ENCODE assay signal across 1 cellular context in genomic region chrX:154094833-154095232, GRCh38.
TF ChIP-seq lines count a peak whose summit lies in the region.

No MANE protein-coding gene starts in this region.

TF ChIP-seq in IMR-90, 13 proteins besides CTCF, POLR2A, EP300 and RAD21 (continued from another document):
- TF ChIP-seq, protein P1, sequence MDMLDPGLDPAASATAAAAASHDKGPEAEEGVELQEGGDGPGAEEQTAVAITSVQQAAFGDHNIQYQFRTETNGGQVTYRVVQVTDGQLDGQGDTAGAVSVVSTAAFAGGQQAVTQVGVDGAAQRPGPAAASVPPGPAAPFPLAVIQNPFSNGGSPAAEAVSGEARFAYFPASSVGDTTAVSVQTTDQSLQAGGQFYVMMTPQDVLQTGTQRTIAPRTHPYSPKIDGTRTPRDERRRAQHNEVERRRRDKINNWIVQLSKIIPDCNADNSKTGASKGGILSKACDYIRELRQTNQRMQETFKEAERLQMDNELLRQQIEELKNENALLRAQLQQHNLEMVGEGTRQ (IDR thresholded peaks at IDR 0.05; ENCODE audit: low read depth, low read length) = no peak
- TF ChIP-seq MAFK (IDR thresholded peaks at IDR 0.05; ENCODE audit: low read depth, low read length) (no peak), FOS (IDR thresholded peaks at IDR 0.05; ENCODE audit: low read depth, low read length) (no peak), MAZ (IDR thresholded peaks at IDR 0.05; ENCODE audit: borderline replicate concordance, low read depth, low read length) (no peak)
